Comparison of ENCODE assay signal across 25 cellular contexts in genomic region chr2:400988-401679, GRCh38.
DNase-seq lines count a peak whose midpoint lies in the region; TF ChIP-seq lines count a peak whose summit lies in the region.
"Had no signal": no experiment of that assay in that cellular context is flagged by ENCODE, and none has a peak within 500 bp of the region (broad histone marks: within the 10 kb centered on the region; RNA-seq: fewer than 3 reads in every experiment).

No MANE protein-coding gene starts in this region.

- no peaks in the 10 kb centered on the region for H3K27me3 Mint-ChIP-seq in activated CD4-positive, alpha-beta T cell treated with anti-CD3 and anti-CD28 coated beads, Interleukin-2, amount 10 ng/mL, durations not matched to agents 24 days and 14 days
- H3K27me3 Mint-ChIP-seq in activated CD4-positive, alpha-beta T cell treated with anti-CD3 and anti-CD28 coated beads, Interleukin-2, amount 10 ng/mL, durations not matched to agents 7 days and 5 days: no peaks in the 10 kb centered on the region
- H3K27me3 Mint-ChIP-seq in endodermal cell (ENCODE audit: insufficient read depth): peaks cover 3% of the 10 kb centered on the region

- no peaks in the 10 kb centered on the region for H3K36me3 Mint-ChIP-seq in activated CD4-positive, alpha-beta T cell treated with anti-CD3 and anti-CD28 coated beads, Interleukin-2, amount 10 ng/mL, durations not matched to agents 24 days and 14 days (ENCODE audit: low read depth)
- no peaks in the 10 kb centered on the region for H3K36me3 Mint-ChIP-seq in activated CD4-positive, alpha-beta T cell treated with anti-CD3 and anti-CD28 coated beads, Interleukin-2, amount 10 ng/mL, durations not matched to agents 7 days and 5 days (ENCODE audit: low read depth)
- no peaks in the 10 kb centered on the region for H3K36me3 Mint-ChIP-seq in endodermal cell (ENCODE audit: low read depth)
- H3K36me3 Mint-ChIP-seq: stimulated activated effector memory CD8-positive, alpha-beta T cell treated with anti-CD3 and anti-CD28 coated beads, Interleukin-12 subunit alpha, Interleukin-12 subunit beta, amount 100 ng/mL, for 72 hours had no signal

- TF ChIP-seq POLR2A in suprapubic skin (IDR thresholded peaks at IDR 0.05): no peak

- 66 to 85% methylated on average over 9 to 14 of the region's 14 CpGs for WGBS in endodermal cell (ENCODE audit: insufficient coverage in 1 of 2, insufficient read length in 1 of 2), 2 experiments
- 80% methylated on average over 14 of the region's 14 CpGs for WGBS in suprapubic skin

- no peak overlapping the region for H3K27ac ChIP-seq in endodermal cell (ENCODE audit: low read depth, low read length)
- H3K27ac ChIP-seq in suprapubic skin: no peak overlapping the region
- H3K27ac ChIP-seq: C4-2B, colonic mucosa, foreskin keratinocyte, ovary, right atrium auricular region, uterus had no signal

- no peak overlapping the region for H3K9ac ChIP-seq in endodermal cell (ENCODE audit: extremely low read depth, low read length, poor library complexity, severe bottlenecking)

- no peak overlapping the region for H3K27ac Mint-ChIP-seq in activated CD4-positive, alpha-beta T cell treated with anti-CD3 and anti-CD28 coated beads, Interleukin-2, amount 10 ng/mL, durations not matched to agents 24 days and 14 days
- no peak overlapping the region for H3K27ac Mint-ChIP-seq in activated CD4-positive, alpha-beta T cell treated with anti-CD3 and anti-CD28 coated beads, Interleukin-2, amount 10 ng/mL, durations not matched to agents 7 days and 5 days
- H3K27ac Mint-ChIP-seq in endodermal cell: no peak overlapping the region
- H3K27ac Mint-ChIP-seq: H9; natural killer cell; stimulated activated effector memory CD8-positive, alpha-beta T cell treated with anti-CD3 and anti-CD28 coated beads, Interleukin-12 subunit alpha, Interleukin-12 subunit beta, amount 100 ng/mL, for 72 hours; T-helper 1 cell treated with Interleukin-12 subunit alpha and Interleukin-12 subunit beta and Interleukin-4 antibody, amounts not matched to agents 30 μg/mL and 1 μg/mL, for 36 hours had no signal

- H3K9me3 ChIP-seq in endodermal cell (ENCODE audit: control insufficient read depth, low read length): peaks cover 11% of the 10 kb centered on the region
- no peaks in the 10 kb centered on the region for H3K9me3 ChIP-seq in suprapubic skin
- H3K9me3 ChIP-seq: colonic mucosa, ovary, right atrium auricular region had no signal

- no peaks in the 10 kb centered on the region for H3K36me3 ChIP-seq in endodermal cell (ENCODE audit: control insufficient read depth, insufficient read depth, low read length)
- H3K36me3 ChIP-seq in suprapubic skin: no peaks in the 10 kb centered on the region
- H3K36me3 ChIP-seq: colonic mucosa, ovary, right atrium auricular region, uterus had no signal

- peak; percentile 39 for DNase-seq in activated CD4-positive, alpha-beta T cell treated with anti-CD3 and anti-CD28 coated beads, Interleukin-2, amount 10 ng/mL, durations not matched to agents 24 days and 14 days
- DNase-seq in activated CD4-positive, alpha-beta T cell treated with anti-CD3 and anti-CD28 coated beads, Interleukin-2, amount 10 ng/mL, durations not matched to agents 7 days and 5 days: no peak
- DNase-seq in NCI-H69 (lab: John Stamatoyannopoulos, UW) (peak; percentile 5), endodermal cell (peak; percentile 59), GM19240 (ENCODE audit: insufficient read length, low spot score) (no peak), suprapubic skin (ENCODE audit: low spot score in 2 of 2) (no peak), NCI-H1930 (lab: John Stamatoyannopoulos, UW) (no peak)
- DNase-seq: activated naive CD4-positive, alpha-beta T cell; activated T-cell treated with anti-CD3 and anti-CD28 coated beads, Interleukin-2, amount 50 U/mL, for 4 hours; colonic mucosa; effector memory CD4-positive, alpha-beta T cell; foreskin keratinocyte; H9; Kasumi-1; MV-4-11; natural killer cell; NCI-H446 treated with DMSO at 0.1 percent for 48 hours; ovary; stimulated activated CD4-positive, alpha-beta T cell treated with anti-CD3 and anti-CD28 coated beads, Interleukin-2, amount 100 ng/mL, for 48 hours; substantia nigra; uterus had no signal

- no peak overlapping the region for H3K4me3 Mint-ChIP-seq in activated CD4-positive, alpha-beta T cell treated with anti-CD3 and anti-CD28 coated beads, Interleukin-2, amount 10 ng/mL, durations not matched to agents 24 days and 14 days
- H3K4me3 Mint-ChIP-seq in activated CD4-positive, alpha-beta T cell treated with anti-CD3 and anti-CD28 coated beads, Interleukin-2, amount 10 ng/mL, durations not matched to agents 7 days and 5 days: no peak overlapping the region
- no peak overlapping the region for H3K4me3 Mint-ChIP-seq in endodermal cell
- H3K4me3 Mint-ChIP-seq: activated T-cell treated with anti-CD3 and anti-CD28 coated beads, Interleukin-2, amount 50 U/mL, for 4 hours; H9; natural killer cell; stimulated activated effector memory CD8-positive, alpha-beta T cell treated with anti-CD3 and anti-CD28 coated beads, Interleukin-12 subunit alpha, Interleukin-12 subunit beta, amount 100 ng/mL, for 72 hours; T-helper 1 cell treated with Interleukin-12 subunit alpha and Interleukin-12 subunit beta and Interleukin-4 antibody, amounts not matched to agents 30 μg/mL and 1 μg/mL, for 36 hours had no signal

- POLR2A ChIA-PET in activated CD4-positive, alpha-beta T cell treated with anti-CD3 and anti-CD28 coated beads, Interleukin-2, amount 10 ng/mL, durations not matched to agents 7 days and 5 days (lab: Charles Lee): no interaction called here

- TF ChIP-seq CTCF in endodermal cell (conservative IDR thresholded peaks at IDR 0.05) (no peak), suprapubic skin (IDR thresholded peaks at IDR 0.05) (no peak)

- CTCF ChIA-PET in activated CD4-positive, alpha-beta T cell treated with anti-CD3 and anti-CD28 coated beads, Interleukin-2, amount 10 ng/mL, durations not matched to agents 7 days and 5 days (lab: Charles Lee): no interaction called here

- H3K4me1 Mint-ChIP-seq in activated CD4-positive, alpha-beta T cell treated with anti-CD3 and anti-CD28 coated beads, Interleukin-2, amount 10 ng/mL, durations not matched to agents 24 days and 14 days: no peaks in the 10 kb centered on the region
- H3K4me1 Mint-ChIP-seq in activated CD4-positive, alpha-beta T cell treated with anti-CD3 and anti-CD28 coated beads, Interleukin-2, amount 10 ng/mL, durations not matched to agents 7 days and 5 days: no peaks in the 10 kb centered on the region
- peaks cover 2% of the 10 kb centered on the region for H3K4me1 Mint-ChIP-seq in endodermal cell

- no peak for TF ChIP-seq EP300 in suprapubic skin (IDR thresholded peaks at IDR 0.05)

- no peak overlapping the region for H3K4me3 ChIP-seq in endodermal cell (ENCODE audit: low read length)
- H3K4me3 ChIP-seq in suprapubic skin: no peak overlapping the region
- H3K4me3 ChIP-seq: colonic mucosa, ovary, right atrium auricular region, uterus had no signal

- intact Hi-C loops in activated CD4-positive, alpha-beta T cell treated with anti-CD3 and anti-CD28 coated beads, Interleukin-2, amount 10 ng/mL, durations not matched to agents 24 days and 14 days (cut with micrococcal nuclease): no loop called here

- H3K9me3 Mint-ChIP-seq in activated CD4-positive, alpha-beta T cell treated with anti-CD3 and anti-CD28 coated beads, Interleukin-2, amount 10 ng/mL, durations not matched to agents 24 days and 14 days: peaks cover 5% of the 10 kb centered on the region
- H3K9me3 Mint-ChIP-seq in activated CD4-positive, alpha-beta T cell treated with anti-CD3 and anti-CD28 coated beads, Interleukin-2, amount 10 ng/mL, durations not matched to agents 7 days and 5 days: peaks cover 9% of the 10 kb centered on the region
- peaks cover 9% of the 10 kb centered on the region for H3K9me3 Mint-ChIP-seq in endodermal cell

- H3K27me3 ChIP-seq in endodermal cell (ENCODE audit: control insufficient read depth, insufficient read depth, low read length, poor library complexity, severe bottlenecking): no peaks in the 10 kb centered on the region
- H3K27me3 ChIP-seq in suprapubic skin: no peaks in the 10 kb centered on the region
- H3K27me3 ChIP-seq: colonic mucosa, foreskin keratinocyte, ovary, right atrium auricular region, uterus had no signal

- H3K4me1 ChIP-seq in endodermal cell (ENCODE audit: control insufficient read depth, insufficient read depth, low read length) (no peaks in the 10 kb centered on the region), suprapubic skin (no peaks in the 10 kb centered on the region)
- H3K4me1 ChIP-seq: colonic mucosa, foreskin keratinocyte, right atrium auricular region, uterus had no signal

Comparison
In these comparisons a context has a peak if more than half of its experiments do, and no peak if none do; other contexts are left out.
1. DNase-seq: peak in activated CD4-positive, alpha-beta T cell treated with anti-CD3 and anti-CD28 coated beads, Interleukin-2, amount 10 ng/mL, durations not matched to agents 24 days and 14 days (single experiment), NCI-H69 (single experiment) and endodermal cell (single experiment); none in activated CD4-positive, alpha-beta T cell treated with anti-CD3 and anti-CD28 coated beads, Interleukin-2, amount 10 ng/mL, durations not matched to agents 7 days and 5 days (single experiment), GM19240 (single experiment), suprapubic skin (0 of 2) and NCI-H1930 (0 of 2).